In the genomic region with DNA sequence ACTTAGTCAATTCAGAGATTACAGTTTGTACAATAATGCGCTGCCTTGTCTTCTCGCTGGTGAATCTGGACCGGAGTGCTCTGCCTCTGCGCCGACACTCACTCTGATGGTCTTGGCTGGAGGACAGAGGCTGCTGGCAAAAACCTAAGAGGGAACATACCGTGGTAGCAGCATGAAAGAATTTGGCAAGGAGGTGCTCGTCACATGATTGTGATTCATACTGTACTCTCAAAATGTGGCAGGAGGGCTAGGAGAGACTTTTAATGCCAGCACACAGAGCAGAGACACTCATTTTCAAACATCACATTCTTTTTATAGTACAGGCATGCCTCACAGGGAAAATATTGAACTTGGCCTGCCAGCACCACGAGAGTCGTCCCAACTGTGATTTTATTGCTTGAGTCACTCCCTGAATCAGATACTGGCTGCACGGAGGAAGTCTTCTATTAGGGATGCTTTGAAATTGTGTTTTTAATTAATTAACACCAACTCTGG, we compare ENCODE assay signal across 9 cellular contexts.
DNase-seq lines count a peak whose midpoint lies in the region; ATAC-seq and TF ChIP-seq lines count a peak whose summit lies in the region.
"Had no signal": no experiment of that assay in that cellular context is flagged by ENCODE, and none has a peak within 500 bp of the region (broad histone marks: within the 10 kb centered on the region; RNA-seq: fewer than 3 reads in every experiment).

No MANE protein-coding gene starts in this region.

- DNase-seq in GM03348 (ENCODE audit: low spot score) (peak; percentile 86), left cardiac atrium (peak; percentile 75), sciatic nerve (ENCODE audit: low spot score) (peak; percentile 81), AML-193 (lab: John Stamatoyannopoulos, UW) (no peak)
- DNase-seq in CD4-positive, alpha-beta memory T cell: no peak
- DNase-seq in activated CD8-positive, alpha-beta memory T cell treated with anti-CD3 and anti-CD28 coated beads, Interleukin-2, amount 50 U/mL, for 48 hours: no peak

- H3K36me3 ChIP-seq in CD4-positive, alpha-beta memory T cell (ENCODE audit: insufficient read depth, low read length): no peaks in the 10 kb centered on the region

- no peak overlapping the region for H3K4me3 Mint-ChIP-seq in CD4-positive, alpha-beta memory T cell

- intact Hi-C loops in left cardiac atrium (cut with DNase I): no loop called here
- intact Hi-C loops in sciatic nerve (cut with DNase I): no loop called here
- intact Hi-C loops in CD4-positive, alpha-beta memory T cell (cut with micrococcal nuclease): no loop called here

- CTCF ChIA-PET in CD4-positive, alpha-beta memory T cell (lab: Charles Lee; ENCODE audit: partially characterized antibody): no interaction called here

- no peak for TF ChIP-seq CTCF in VCaP (conservative IDR thresholded peaks at IDR 0.05)

- H3K4me1 ChIP-seq in CD4-positive, alpha-beta memory T cell (ENCODE audit: insufficient read depth, low read length): no peaks in the 10 kb centered on the region

- no peaks in the 10 kb centered on the region for H3K27me3 ChIP-seq in CD4-positive, alpha-beta memory T cell (ENCODE audit: insufficient read depth, low read length)

- POLR2A ChIA-PET in CD4-positive, alpha-beta memory T cell (lab: Charles Lee; ENCODE audit: partially characterized antibody): no interaction called here

- no peak overlapping the region for H3K4me3 ChIP-seq in CD4-positive, alpha-beta memory T cell (ENCODE audit: low read length in 2 of 2)
- H3K4me3 ChIP-seq: skin epidermis had no signal

- no peaks in the 10 kb centered on the region for H3K4me1 Mint-ChIP-seq in CD4-positive, alpha-beta memory T cell

- H3K27ac ChIP-seq in VCaP: peak overlapping the region; percentile 56
- no peak overlapping the region for H3K27ac ChIP-seq in CD4-positive, alpha-beta memory T cell (ENCODE audit: low read depth, low read length)

- H3K9me3 ChIP-seq in CD4-positive, alpha-beta memory T cell (ENCODE audit: control insufficient read depth in 1 of 2, low read length in 2 of 2): no peaks in the 10 kb centered on the region

- ATAC-seq in left cardiac atrium: peak; percentile 93 to 97
- ATAC-seq in sciatic nerve: peak; percentile 93
- ATAC-seq in HG03108 (IDR thresholded peaks at IDR 0.05; ENCODE audit: unreplicated experiment): no peak

- H3K9me3 Mint-ChIP-seq in CD4-positive, alpha-beta memory T cell: peaks cover 0 to 3% (median 0%) of the 10 kb centered on the region in 8 donors

- H3K36me3 Mint-ChIP-seq in CD4-positive, alpha-beta memory T cell: no peaks in the 10 kb centered on the region

- peaks cover 14 to 17% of the 10 kb centered on the region in 2 donors for H3K27me3 Mint-ChIP-seq in CD4-positive, alpha-beta memory T cell

- no peak overlapping the region for H3K27ac Mint-ChIP-seq in CD4-positive, alpha-beta memory T cell

Comparison
In these comparisons a context has a peak if more than half of its experiments do, and no peak if none do; other contexts are left out.
1. DNase-seq: peak in GM03348 (single experiment), left cardiac atrium (single experiment) and sciatic nerve (single experiment); none in AML-193 (0 of 2), CD4-positive, alpha-beta memory T cell (0 of 5) and activated CD8-positive, alpha-beta memory T cell treated with anti-CD3 and anti-CD28 coated beads, Interleukin-2, amount 50 U/mL, for 48 hours (single experiment).